Comparison of ENCODE assay signal across 18 cellular contexts in the genomic region with DNA sequence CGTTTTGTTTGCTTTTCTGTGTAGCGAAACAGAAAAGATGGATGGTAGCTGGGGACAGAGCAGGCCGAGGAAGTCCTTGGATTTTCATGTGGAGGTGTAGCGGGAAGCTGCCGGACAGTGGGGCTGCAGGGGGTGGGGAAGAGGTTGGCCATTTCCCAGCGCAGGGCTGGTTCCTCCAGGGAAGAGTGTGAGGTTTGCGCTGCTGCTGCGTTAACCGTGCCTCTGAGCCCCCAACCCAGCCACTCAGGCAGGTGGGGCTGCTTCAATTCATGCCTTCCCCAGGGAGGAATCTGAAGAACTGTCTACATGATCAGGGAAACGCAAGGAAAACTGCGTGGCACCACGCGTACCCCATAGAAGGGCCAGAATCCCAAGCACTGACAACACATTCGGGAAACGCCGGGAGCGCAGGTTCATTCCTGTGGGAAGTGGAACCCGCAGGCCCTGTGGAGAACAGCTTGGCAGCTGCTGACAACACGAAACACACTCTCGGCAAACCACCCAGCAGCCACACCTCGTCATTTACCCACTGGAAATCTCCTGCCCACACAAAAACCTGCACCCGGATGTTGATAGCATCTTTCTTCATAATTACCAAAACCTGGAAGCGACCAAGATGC. TPM values are rescaled to one million over a fixed set of nuclear protein-coding genes. Genes with fewer than 3 reads are reported as not detected.
DNase-seq lines count a peak whose midpoint lies in the region; ATAC-seq, FAIRE-seq and TF ChIP-seq lines count a peak whose summit lies in the region.
"Had no signal": no experiment of that assay in that cellular context is flagged by ENCODE, and none has a peak within 500 bp of the region (broad histone marks: within the 10 kb centered on the region; RNA-seq: fewer than 3 reads in every experiment).

No MANE protein-coding gene starts in this region.

- no peak overlapping the region for H3K4me2 ChIP-seq in astrocyte (ENCODE audit: low read length)

- peaks cover 25% of the 10 kb centered on the region for H3K4me1 Mint-ChIP-seq in CD4-positive, alpha-beta T cell (ENCODE audit: low read depth)
- peaks cover 14% of the 10 kb centered on the region for H3K4me1 Mint-ChIP-seq in Caco-2 (ENCODE audit: low read depth, unreplicated experiment)
- peaks cover 32% of the 10 kb centered on the region for H3K4me1 Mint-ChIP-seq in astrocyte (ENCODE audit: low read depth, unreplicated experiment)
- peaks cover 7 to 30% (median 13%) of the 10 kb centered on the region in 7 donors for H3K4me1 Mint-ChIP-seq in naive thymus-derived CD4-positive, alpha-beta T cell

- H3K36me3 Mint-ChIP-seq in CD4-positive, alpha-beta T cell (ENCODE audit: low read depth), result peaks cover 74% of the 10 kb centered on the region
- peaks cover 84% of the 10 kb centered on the region for H3K36me3 Mint-ChIP-seq in Caco-2 (ENCODE audit: insufficient read depth, unreplicated experiment)
- peaks cover 18% of the 10 kb centered on the region for H3K36me3 Mint-ChIP-seq in astrocyte (ENCODE audit: low read depth, unreplicated experiment)
- H3K36me3 Mint-ChIP-seq in naive thymus-derived CD4-positive, alpha-beta T cell, result peaks cover 5 to 79% (median 46%) of the 10 kb centered on the region in 5 donors

- H3K9me3 ChIP-seq in CD4-positive, alpha-beta T cell (ENCODE audit: control insufficient read depth, low read length), result no peaks in the 10 kb centered on the region
- no peaks in the 10 kb centered on the region for H3K9me3 ChIP-seq in Caco-2
- H3K9me3 ChIP-seq in astrocyte (ENCODE audit: insufficient read depth, low read depth, low read length), result no peaks in the 10 kb centered on the region
- H3K9me3 ChIP-seq in naive thymus-derived CD4-positive, alpha-beta T cell (ENCODE audit: control insufficient read depth in 2 of 3, low read length in 3 of 3), result no peaks in the 10 kb centered on the region
- peaks cover 0 to 8% of the 10 kb centered on the region in 2 donors for H3K9me3 ChIP-seq in uterus
- H3K9me3 ChIP-seq: MG63, spleen had no signal

- H3K27me3 ChIP-seq in CD4-positive, alpha-beta T cell (ENCODE audit: control insufficient read depth, insufficient read depth, low read length), result no peaks in the 10 kb centered on the region
- no peaks in the 10 kb centered on the region for H3K27me3 ChIP-seq in Caco-2 (replicated peaks; ENCODE audit: control insufficient read depth, insufficient read depth, low read length)
- no peaks in the 10 kb centered on the region for H3K27me3 ChIP-seq in astrocyte (ENCODE audit: insufficient read depth, low read length)
- no peaks in the 10 kb centered on the region for H3K27me3 ChIP-seq in naive thymus-derived CD4-positive, alpha-beta T cell (ENCODE audit: control insufficient read depth in 2 of 2, insufficient read depth in 2 of 2, low read length in 2 of 2)
- no peaks in the 10 kb centered on the region for H3K27me3 ChIP-seq in uterus
- H3K27me3 ChIP-seq: MG63, spleen, tibial nerve had no signal

- H3K36me3 ChIP-seq in Caco-2 (ENCODE audit: control insufficient read depth, insufficient read depth, low read length), result peaks cover 5% of the 10 kb centered on the region
- peaks cover 17% of the 10 kb centered on the region for H3K36me3 ChIP-seq in astrocyte (ENCODE audit: insufficient read depth, low read length)
- H3K36me3 ChIP-seq in naive thymus-derived CD4-positive, alpha-beta T cell (ENCODE audit: control insufficient read depth in 2 of 3, insufficient read depth in 3 of 3, low read length in 3 of 3), result peaks cover 0 to 53% (median 3%) of the 10 kb centered on the region in 3 experiments
- no peaks in the 10 kb centered on the region for H3K36me3 ChIP-seq in uterus

- ATAC-seq in CD4-positive, alpha-beta T cell (ENCODE audit: poor library complexity), result no peak
- ATAC-seq in naive thymus-derived CD4-positive, alpha-beta T cell, result no peak
- no peak for ATAC-seq in left colon

- H4K20me1 ChIP-seq in astrocyte (ENCODE audit: insufficient read depth, low read length), result peaks cover 82% of the 10 kb centered on the region

- no peak for DNase-seq in CD4-positive, alpha-beta T cell
- DNase-seq in Caco-2, result no peak
- no peak for DNase-seq in astrocyte (ENCODE audit: low read depth)
- DNase-seq in naive thymus-derived CD4-positive, alpha-beta T cell, result no peak
- no peak for DNase-seq in stimulated activated CD4-positive, alpha-beta T cell treated with anti-CD3 and anti-CD28 coated beads, Interleukin-12 subunit alpha, Interleukin-12 subunit beta, amount 100 ng/mL, for 4 hours
- DNase-seq in DMS79 treated with DMSO at 0.1 percent for 48 hours (lab: John Stamatoyannopoulos, UW), result no peak
- no peak for DNase-seq in left colon
- no peak for DNase-seq in uterus
- DNase-seq: activated CD4-positive, CD25-positive, alpha-beta regulatory T cell; activated naive CD4-positive, alpha-beta T cell treated with anti-CD3 and anti-CD28 coated beads for 36 hours; MG63; NCI-H446; spleen had no signal

- intact Hi-C loops in CD4-positive, alpha-beta T cell (cut with DNase I, micrococcal nuclease), result no loop called here
- intact Hi-C loops in Caco-2 (cut with micrococcal nuclease; ENCODE audit: unreplicated experiment) (no loop called here), left colon (cut with DNase I, micrococcal nuclease) (no loop called here), uterus (cut with DNase I; ENCODE audit: low total_unique reads) (no loop called here)
- intact Hi-C loops in naive thymus-derived CD4-positive, alpha-beta T cell (cut with micrococcal nuclease), result no loop called here

- no peaks in the 10 kb centered on the region for H3K9me3 Mint-ChIP-seq in CD4-positive, alpha-beta T cell
- peaks cover 9% of the 10 kb centered on the region for H3K9me3 Mint-ChIP-seq in Caco-2 (ENCODE audit: unreplicated experiment)
- no peaks in the 10 kb centered on the region for H3K9me3 Mint-ChIP-seq in astrocyte (ENCODE audit: unreplicated experiment)
- peaks cover 0 to 20% (median 0%) of the 10 kb centered on the region in 11 donors for H3K9me3 Mint-ChIP-seq in naive thymus-derived CD4-positive, alpha-beta T cell
- H3K9me3 Mint-ChIP-seq: activated naive CD4-positive, alpha-beta T cell treated with anti-CD3 and anti-CD28 coated beads for 36 hours; T-helper 1 cell treated with Interleukin-12 subunit alpha and Interleukin-12 subunit beta and Interleukin-4 antibody, amounts not matched to agents 30 μg/mL and 1 μg/mL, for 36 hours had no signal

- H3K27ac Mint-ChIP-seq in CD4-positive, alpha-beta T cell, result peak overlapping the region; percentile 7
- peak overlapping the region; percentile 60 for H3K27ac Mint-ChIP-seq in Caco-2 (ENCODE audit: unreplicated experiment)
- H3K27ac Mint-ChIP-seq in astrocyte (ENCODE audit: unreplicated experiment), result peak overlapping the region; percentile 58
- H3K27ac Mint-ChIP-seq in naive thymus-derived CD4-positive, alpha-beta T cell, result peak overlapping the region in 5 of 9 donors; percentile 11 to 65 (median 33)
- H3K27ac Mint-ChIP-seq: B cell; dendritic cell treated with granulocyte-macrophage colony-stimulating factor and Interleukin-4, amounts not matched to agents 40 ng/mL and 50 ng/mL, for 4 days had no signal

- BruUV-seq in Caco-2 (replicated peaks; lab: Mats Ljungman, UMichigan), result no TSS peak

- no peak for FAIRE-seq in astrocyte (lab: Jason Lieb, UNC)
- FAIRE-seq: GM18507 had no signal

- no peak overlapping the region for H3K9ac ChIP-seq in astrocyte (ENCODE audit: low read length)

- no peak overlapping the region for H3K4me3 Mint-ChIP-seq in CD4-positive, alpha-beta T cell
- H3K4me3 Mint-ChIP-seq in Caco-2 (ENCODE audit: unreplicated experiment), result no peak overlapping the region
- H3K4me3 Mint-ChIP-seq in astrocyte (ENCODE audit: unreplicated experiment), result no peak overlapping the region
- no peak overlapping the region for H3K4me3 Mint-ChIP-seq in naive thymus-derived CD4-positive, alpha-beta T cell
- H3K4me3 Mint-ChIP-seq: activated naive CD4-positive, alpha-beta T cell treated with anti-CD3 and anti-CD28 coated beads for 36 hours; B cell; dendritic cell treated with granulocyte-macrophage colony-stimulating factor and Interleukin-4, amounts not matched to agents 40 ng/mL and 50 ng/mL, for 4 days; T-helper 1 cell treated with Interleukin-12 subunit alpha and Interleukin-12 subunit beta and Interleukin-4 antibody, amounts not matched to agents 30 μg/mL and 1 μg/mL, for 36 hours had no signal

- H3K27ac ChIP-seq in CD4-positive, alpha-beta T cell (ENCODE audit: low read depth, low read length), result no peak overlapping the region
- H3K27ac ChIP-seq in astrocyte (ENCODE audit: low read depth, low read length), result no peak overlapping the region
- no peak overlapping the region for H3K27ac ChIP-seq in naive thymus-derived CD4-positive, alpha-beta T cell (ENCODE audit: low read depth, low read length)
- no peak overlapping the region for H3K27ac ChIP-seq in uterus
- H3K27ac ChIP-seq: spleen, tibial nerve had no signal

- POLR2A ChIA-PET in CD4-positive, alpha-beta T cell (lab: Charles Lee), result interaction anchor here (1.2 kb wide), 1 partner anchor 18 kb away, joined by 3 read pairs; no protein-coding TSS in a partner anchor
- POLR2A ChIA-PET in Caco-2 (lab: Charles Lee), result no interaction called here
- POLR2A ChIA-PET in naive thymus-derived CD4-positive, alpha-beta T cell (lab: Charles Lee), result no interaction called here

- no peak overlapping the region for H2AFZ ChIP-seq in astrocyte (ENCODE audit: low read depth, low read length)

- CTCF ChIA-PET in CD4-positive, alpha-beta T cell (lab: Charles Lee), result no interaction called here
- CTCF ChIA-PET in Caco-2 (lab: Charles Lee), result no interaction called here
- CTCF ChIA-PET in naive thymus-derived CD4-positive, alpha-beta T cell (lab: Charles Lee), result no interaction called here

- no peaks in the 10 kb centered on the region for H3K27me3 Mint-ChIP-seq in CD4-positive, alpha-beta T cell
- H3K27me3 Mint-ChIP-seq in Caco-2 (ENCODE audit: insufficient read depth, unreplicated experiment), result no peaks in the 10 kb centered on the region
- H3K27me3 Mint-ChIP-seq in astrocyte (ENCODE audit: low read depth, unreplicated experiment), result no peaks in the 10 kb centered on the region
- no peaks in the 10 kb centered on the region for H3K27me3 Mint-ChIP-seq in naive thymus-derived CD4-positive, alpha-beta T cell
- H3K27me3 Mint-ChIP-seq: B cell; dendritic cell treated with granulocyte-macrophage colony-stimulating factor and Interleukin-4, amounts not matched to agents 40 ng/mL and 50 ng/mL, for 4 days had no signal

- no peaks in the 10 kb centered on the region for H3K4me1 ChIP-seq in Caco-2
- H3K4me1 ChIP-seq in astrocyte (ENCODE audit: insufficient read depth, low read length), result peaks cover 12% of the 10 kb centered on the region
- H3K4me1 ChIP-seq in naive thymus-derived CD4-positive, alpha-beta T cell (ENCODE audit: control insufficient read depth in 2 of 2, insufficient read depth in 2 of 2, low read length in 2 of 2), result no peaks in the 10 kb centered on the region
- H3K4me1 ChIP-seq in uterus, result no peaks in the 10 kb centered on the region
- H3K4me1 ChIP-seq: tibial nerve had no signal

- TF ChIP-seq POLR2A in uterus (IDR thresholded peaks at IDR 0.05), result no peak

- TF ChIP-seq CTCF in CD4-positive, alpha-beta T cell (IDR thresholded peaks at IDR 0.05), result no peak
- TF ChIP-seq CTCF in Caco-2 (IDR thresholded peaks at IDR 0.05; ENCODE audit: insufficient read depth in 1 of 2, low read depth in 1 of 2, low read length in 1 of 2, severe bottlenecking in 1 of 2, unreplicated experiment in 1 of 2), result no peak
- TF ChIP-seq CTCF in astrocyte (IDR thresholded peaks at IDR 0.05; ENCODE audit: insufficient read depth, low read depth, low read length), result no peak
- no peak for TF ChIP-seq CTCF in uterus (IDR thresholded peaks at IDR 0.05)

- H3K4me3 ChIP-seq in Caco-2 (ENCODE audit: low read depth, low read length) (no peak overlapping the region), astrocyte (ENCODE audit: insufficient read depth, low read depth, low read length) (no peak overlapping the region), uterus (no peak overlapping the region)
- no peak overlapping the region for H3K4me3 ChIP-seq in naive thymus-derived CD4-positive, alpha-beta T cell (ENCODE audit: low read length)
- H3K4me3 ChIP-seq: MG63, spleen, tibial nerve had no signal

- H3K79me2 ChIP-seq in astrocyte (ENCODE audit: insufficient read depth, low read length), result peaks cover 25% of the 10 kb centered on the region

RNA-seq across cellular contexts. Expression of gene PCGF3, which starts 57.7 kb away (rescaled TPM):
- total RNA-seq in CD4-positive, alpha-beta T cell, result 10 to 100 TPM; 45.1 to 48.6 TPM
- total RNA-seq in Caco-2 (2022) (36.6 and 38.0 TPM in 2 replicates), astrocyte (61.1 and 65.7 TPM in 2 replicates), left colon (10 to 100 TPM; 46.9 to 51.9 TPM), uterus (10 to 100 TPM; 17.7 to 80.6 (median 53.4) TPM)
- 10 to 100 TPM; 32.7 to 66.8 (median 42.3) TPM for total RNA-seq in naive thymus-derived CD4-positive, alpha-beta T cell
- polyA plus RNA-seq in naive thymus-derived CD4-positive, alpha-beta T cell, result 1 to 10 TPM; 3.8 to 5.7 TPM

Comparison
In these comparisons a context has a peak if more than half of its experiments do, and no peak if none do; other contexts are left out.
1. H3K27ac Mint-ChIP-seq: peak in every context shown above with its lines; median percentile 60 in Caco-2; 58 in astrocyte; 33 in naive thymus-derived CD4-positive, alpha-beta T cell; 7 in CD4-positive, alpha-beta T cell.